In the genomic region with DNA sequence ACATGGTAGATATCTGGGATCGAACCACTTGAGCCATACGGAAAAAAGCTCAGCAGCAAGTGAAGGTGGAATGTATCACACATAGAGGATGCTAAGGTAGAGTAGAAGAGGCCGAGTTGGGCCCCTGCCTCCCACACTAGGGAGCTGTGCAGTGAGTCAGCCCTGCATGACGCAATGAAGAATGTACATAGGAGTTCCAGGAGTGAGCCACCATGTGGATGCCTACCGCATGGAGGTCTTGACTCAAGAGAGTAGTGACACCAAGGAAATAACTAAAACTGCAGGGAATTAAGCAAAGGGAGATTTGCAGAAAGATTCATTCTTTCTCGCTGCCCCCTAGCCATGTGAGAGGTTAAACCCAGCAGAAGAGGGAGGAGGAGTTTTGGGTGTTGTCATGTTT, we compare ENCODE assay signal across 19 cellular contexts.
DNase-seq lines count a peak whose midpoint lies in the region; ATAC-seq, FAIRE-seq and TF ChIP-seq lines count a peak whose summit lies in the region.
"Had no signal": no experiment of that assay in that cellular context is flagged by ENCODE, and none has a peak within 500 bp of the region (broad histone marks: within the 10 kb centered on the region; RNA-seq: fewer than 3 reads in every experiment).

No MANE protein-coding gene starts in this region.

- H3K9me3 ChIP-seq in HepG2 (ENCODE audit: low read length) (no peaks in the 10 kb centered on the region), right lobe of liver (no peaks in the 10 kb centered on the region), PC-3 (ENCODE audit: low read length) (no peaks in the 10 kb centered on the region)
- H3K9me3 ChIP-seq: esophagus squamous epithelium, heart right ventricle, spleen, upper lobe of right lung had no signal

- in situ Hi-C loops in HepG2 (cut with HindIII; ENCODE audit: extremely low pct_ligation_motif_present, low pct_unique_long_range_greater_than_20kb) = no loop called here

- no peak overlapping the region for H3K4me3 Mint-ChIP-seq in CD14-positive monocyte
- H3K4me3 Mint-ChIP-seq: CD8-positive, alpha-beta T cell; HFFc6 had no signal

- H4K20me1 ChIP-seq in HepG2 (ENCODE audit: insufficient read depth, low read length) = no peaks in the 10 kb centered on the region
- no peaks in the 10 kb centered on the region for H4K20me1 ChIP-seq in PC-3 (ENCODE audit: low read length)

- no peaks in the 10 kb centered on the region for H3K9me2 ChIP-seq in PC-3 (replicated peaks; ENCODE audit: low read length)

- CTCF ChIA-PET in HepG2 (lab: Yijun Ruan, JAX; ENCODE audit: low intra/inter-chr PET ratio, low total read pairs) = no interaction called here
- CTCF ChIA-PET in PC-3 (lab: Charles Lee) = no interaction called here

- no peaks in the 10 kb centered on the region for H3K79me2 ChIP-seq in HepG2 (ENCODE audit: insufficient read depth, low read length)
- H3K79me2 ChIP-seq in PC-3 (ENCODE audit: low read length) = no peaks in the 10 kb centered on the region

- TF ChIP-seq CTCF in HepG2 (CRISPR knock-in tag; IDR thresholded peaks at IDR 0.05) = no peak
- TF ChIP-seq CTCF in right lobe of liver (IDR thresholded peaks at IDR 0.05) = no peak
- TF ChIP-seq CTCF in PC-3 (conservative IDR thresholded peaks at IDR 0.05; ENCODE audit: low read depth, low read length) = peak; percentile 44
- no peak for TF ChIP-seq CTCF in bronchial epithelial cell (IDR thresholded peaks at IDR 0.05; ENCODE audit: insufficient read depth, low read length, severe bottlenecking)
- no peak for TF ChIP-seq CTCF in CD14-positive monocyte (IDR thresholded peaks at IDR 0.05)

- peaks cover 0 to 2% (median 1%) of the 10 kb centered on the region in 3 donors for H3K27me3 Mint-ChIP-seq in CD14-positive monocyte (ENCODE audit: low read depth in 3 of 3)

- POLR2A ChIA-PET in HepG2 (lab: Yijun Ruan, JAX) = no interaction called here
- POLR2A ChIA-PET in PC-3 (lab: Charles Lee; ENCODE audit: unreplicated experiment) = no interaction called here

- H3K27me3 ChIP-seq in HepG2 (ENCODE audit: control insufficient read depth in 1 of 2, insufficient read depth in 2 of 2, low read length in 2 of 2) = no peaks in the 10 kb centered on the region
- no peaks in the 10 kb centered on the region for H3K27me3 ChIP-seq in right lobe of liver
- peaks cover 38% of the 10 kb centered on the region for H3K27me3 ChIP-seq in PC-3 (ENCODE audit: low read length)
- H3K27me3 ChIP-seq in bronchial epithelial cell (ENCODE audit: control insufficient read depth, insufficient read depth, low read length) = no peaks in the 10 kb centered on the region
- H3K27me3 ChIP-seq: esophagus squamous epithelium, heart right ventricle, spleen, upper lobe of right lung had no signal

- no peaks in the 10 kb centered on the region for H3K36me3 Mint-ChIP-seq in CD14-positive monocyte
- H3K36me3 Mint-ChIP-seq: CD8-positive, alpha-beta T cell had no signal

- H3F3A ChIP-seq in PC-3 (ENCODE audit: low read length, unreplicated experiment) = no peaks in the 10 kb centered on the region

- H3K4me1 Mint-ChIP-seq in CD14-positive monocyte = no peaks in the 10 kb centered on the region

- no peak overlapping the region for H3K4me2 ChIP-seq in HepG2 (ENCODE audit: low read depth, low read length)
- no peak overlapping the region for H3K4me2 ChIP-seq in PC-3 (ENCODE audit: low read length)

- WGBS in HepG2 (ENCODE audit: low lambda C conversion rate) = 12% methylated on average over 6 of the region's 6 CpGs
- 50% methylated on average over 4 of the region's 6 CpGs for WGBS in right lobe of liver (ENCODE audit: insufficient coverage, low coverage, low lambda C conversion rate, missing lambda C conversion rate)

- H2AFZ ChIP-seq in HepG2 (ENCODE audit: low read length) (no peak overlapping the region), PC-3 (ENCODE audit: low read length) (no peak overlapping the region)

- H3K9me3 Mint-ChIP-seq in CD14-positive monocyte = peaks cover 0 to 4% (median 0%) of the 10 kb centered on the region in 7 donors

- no peaks in the 10 kb centered on the region for H3K36me3 ChIP-seq in HepG2 (replicated peaks in 1 of 2; ENCODE audit: control insufficient read depth in 1 of 2, insufficient read depth in 2 of 2, low read length in 2 of 2)
- no peaks in the 10 kb centered on the region for H3K36me3 ChIP-seq in right lobe of liver
- H3K36me3 ChIP-seq in PC-3 (ENCODE audit: low read depth, low read length) = no peaks in the 10 kb centered on the region
- no peaks in the 10 kb centered on the region for H3K36me3 ChIP-seq in bronchial epithelial cell (ENCODE audit: control insufficient read depth, insufficient read depth, low read length)
- H3K36me3 ChIP-seq: esophagus squamous epithelium, heart right ventricle, spleen, upper lobe of right lung had no signal

- peak; percentile 42 for DNase-seq in HepG2 (ENCODE audit: low spot score)
- DNase-seq in right lobe of liver = no peak
- peak; percentile 60 for DNase-seq in PC-3
- peak; percentile 7 for DNase-seq in bronchial epithelial cell (ENCODE audit: low read depth)
- DNase-seq in urothelium cell line (ENCODE audit: low spot score) = peak; percentile 70
- DNase-seq in epidermal melanocyte (ENCODE audit: insufficient read length, low spot score) = no peak
- DNase-seq in activated CD4-positive, alpha-beta T cell treated with anti-CD3 and anti-CD28 coated beads for 1 hour = no peak
- no peak for DNase-seq in CD14-positive monocyte (ENCODE audit: low spot score)
- DNase-seq: CD8-positive, alpha-beta T cell; esophagus squamous epithelium; heart right ventricle; HFFc6; KG1; NCI-H1436; NCI-H446 treated with DMSO at 0.1 percent for 48 hours; spleen; stimulated activated naive CD8-positive, alpha-beta T cell treated with anti-CD3 and anti-CD28 coated beads, Interleukin-15, Interleukin-2, amounts not matched to agents 100 U/mL and 50 U/mL, for 24 hours; upper lobe of right lung had no signal

- TF ChIP-seq RAD21 in HepG2 (CRISPR knock-in tag; IDR thresholded peaks at IDR 0.05) = no peak

- intact Hi-C loops in HepG2 (cut with micrococcal nuclease; ENCODE audit: unreplicated experiment) = no loop called here
- intact Hi-C loops in right lobe of liver (cut with DNase I) = no loop called here
- intact Hi-C loops in PC-3 (cut with micrococcal nuclease) = no loop called here
- intact Hi-C loops in CD14-positive monocyte (cut with micrococcal nuclease) = no loop called here

- TF ChIP-seq EP300 in HepG2 (IDR thresholded peaks at IDR 0.05; ENCODE audit: low read depth in 2 of 2, low read length in 2 of 2) = no peak
- TF ChIP-seq EP300 in HepG2 (CRISPR knock-in tag; IDR thresholded peaks at IDR 0.05; ENCODE audit: borderline replicate concordance) = no peak

- no peak for FAIRE-seq in HepG2 (lab: Jason Lieb, UNC)
- no peak for FAIRE-seq in bronchial epithelial cell (lab: Jason Lieb, UNC)
- FAIRE-seq in urothelium cell line (lab: Jason Lieb, UNC) = no peak

- ATAC-seq in HepG2 (peak; percentile 94), right lobe of liver (no peak), PC-3 (peak; percentile 35; the same call in 1 of the 2 replicates)
- ATAC-seq: CD8-positive, alpha-beta T cell; heart right ventricle; left lobe of liver; stimulated activated naive CD8-positive, alpha-beta T cell treated with anti-CD3 and anti-CD28 coated beads, Interleukin-15, Interleukin-2, amounts not matched to agents 100 U/mL and 50 U/mL, for 24 hours; upper lobe of right lung had no signal

- no peak overlapping the region for H3K27ac Mint-ChIP-seq in CD14-positive monocyte
- H3K27ac Mint-ChIP-seq: CD8-positive, alpha-beta T cell; HFFc6 had no signal

- H3K9ac ChIP-seq in HepG2 (ENCODE audit: insufficient read depth, low read depth, low read length) (no peak overlapping the region), PC-3 (ENCODE audit: low read length) (no peak overlapping the region)

- H3K4me3 ChIP-seq in HepG2 (replicated peaks in 1 of 3; ENCODE audit: insufficient read depth in 1 of 3, low read depth in 2 of 3, low read length in 3 of 3) (no peak overlapping the region), right lobe of liver (no peak overlapping the region), PC-3 (ENCODE audit: low read length) (no peak overlapping the region), bronchial epithelial cell (ENCODE audit: low read depth, low read length) (no peak overlapping the region)
- H3K4me3 ChIP-seq: esophagus squamous epithelium, heart right ventricle, spleen, upper lobe of right lung had no signal

- no peaks in the 10 kb centered on the region for H3K4me1 ChIP-seq in HepG2 (ENCODE audit: insufficient read depth, low read length)
- no peaks in the 10 kb centered on the region for H3K4me1 ChIP-seq in right lobe of liver
- no peaks in the 10 kb centered on the region for H3K4me1 ChIP-seq in PC-3 (ENCODE audit: insufficient read depth, low read length)
- H3K4me1 ChIP-seq: esophagus squamous epithelium, spleen, upper lobe of right lung had no signal

- BruUV-seq in HepG2 (replicated peaks; lab: Mats Ljungman, UMichigan) = no TSS peak
- BruUV-seq in PC-3 (replicated peaks; lab: Mats Ljungman, UMichigan) = no TSS peak

- TF ChIP-seq POLR2A in HepG2 (IDR thresholded peaks at IDR 0.05; ENCODE audit: insufficient read depth in 1 of 2, low read depth in 2 of 2, low read length in 2 of 2) = no peak
- no peak for TF ChIP-seq POLR2A in right lobe of liver (IDR thresholded peaks at IDR 0.05)

- H3K27ac ChIP-seq in HepG2 (ENCODE audit: extremely low read length, insufficient read depth, low read length) = no peak overlapping the region
- no peak overlapping the region for H3K27ac ChIP-seq in right lobe of liver
- H3K27ac ChIP-seq in PC-3 (ENCODE audit: low read length) = no peak overlapping the region
- H3K27ac ChIP-seq: esophagus squamous epithelium, heart right ventricle, spleen, upper lobe of right lung had no signal

TF ChIP-seq in HepG2, 621 proteins besides CTCF, POLR2A, EP300 and RAD21 (continues in another document):
- 0 out of 2 replicates have a peak, but pooled peaks have one; percentile 55 for TF ChIP-seq ZNF644 (CRISPR knock-in tag; IDR thresholded peaks at IDR 0.05; ENCODE audit: low read depth)
- TF ChIP-seq TEAD2 (CRISPR knock-in tag; IDR thresholded peaks at IDR 0.05) = no peak
- peak; percentile 82 for TF ChIP-seq CEBPG (CRISPR knock-in tag; IDR thresholded peaks at IDR 0.05)

Comparison
In these comparisons a context has a peak if more than half of its experiments do, and no peak if none do; other contexts are left out.
1. ATAC-seq: peak in HepG2 (single experiment) and PC-3 (single experiment); none in right lobe of liver (0 of 4).
2. DNase-seq: peak in HepG2 (single experiment), PC-3 (single experiment), bronchial epithelial cell (single experiment) and urothelium cell line (single experiment); none in right lobe of liver (0 of 3), epidermal melanocyte (single experiment), activated CD4-positive, alpha-beta T cell treated with anti-CD3 and anti-CD28 coated beads for 1 hour (single experiment) and CD14-positive monocyte (single experiment).